ENCODE assay signal across 20 cellular contexts in genomic region chr1:14970799-14971141, GRCh38.
A peak's percentile ranks its signal among the peaks of the same experiment; 100 is the strongest.
DNase-seq lines count a peak whose midpoint lies in the region; ATAC-seq, FAIRE-seq and TF ChIP-seq lines count a peak whose summit lies in the region.
"Had no signal": no experiment of that assay in that cellular context is flagged by ENCODE, and none has a peak within 500 bp of the region (broad histone marks: within the 10 kb centered on the region; RNA-seq: fewer than 3 reads in every experiment).

No MANE protein-coding gene starts in this region.

- peaks cover 6% of the 10 kb centered on the region for H3K27me3 Mint-ChIP-seq in neural progenitor cell (ENCODE audit: insufficient read depth, low read depth)

- H3K4me3 ChIP-seq in HepG2 (replicated peaks in 1 of 3; ENCODE audit: insufficient read depth in 1 of 3, low read depth in 2 of 3, low read length in 3 of 3): no peak overlapping the region
- H3K4me3 ChIP-seq in right lobe of liver: no peak overlapping the region
- H3K4me3 ChIP-seq in fibroblast of lung (replicated peaks in 1 of 4; ENCODE audit: control extremely low read depth in 1 of 4, insufficient read depth in 1 of 4, low read depth in 3 of 4, low read length in 4 of 4): no peak overlapping the region
- no peak overlapping the region for H3K4me3 ChIP-seq in neural progenitor cell
- H3K4me3 ChIP-seq: BLaER1 treated with 17β-estradiol and CSF1 and Interleukin-3, amounts not matched to agents 10 nM and 100 nM; upper lobe of right lung had no signal

- no peak overlapping the region for H3K4me3 Mint-ChIP-seq in neural progenitor cell
- H3K4me3 Mint-ChIP-seq: activated CD4-positive, alpha-beta memory T cell treated with anti-CD3 and anti-CD28 coated beads, Interleukin-2, amount 10 ng/mL, durations not matched to agents 7 days and 5 days; central memory CD8-positive, alpha-beta T cell; H9; WTC11 had no signal

- POLR2A ChIA-PET in HepG2 (lab: Yijun Ruan, JAX): no interaction called here

- TF ChIP-seq POLR2A in HepG2 (IDR thresholded peaks at IDR 0.05; ENCODE audit: insufficient read depth in 1 of 2, low read depth in 2 of 2, low read length in 2 of 2) (no peak), right lobe of liver (IDR thresholded peaks at IDR 0.05) (no peak)

- 90% methylated on average over 5 of the region's 5 CpGs for WGBS in HepG2 (ENCODE audit: low lambda C conversion rate)
- WGBS in right lobe of liver (ENCODE audit: insufficient coverage, low coverage, low lambda C conversion rate, missing lambda C conversion rate): 45% methylated on average over 5 of the region's 5 CpGs

- no peak for FAIRE-seq in HepG2 (lab: Jason Lieb, UNC)
- FAIRE-seq: D721Med had no signal

- TF ChIP-seq CTCF in HepG2 (CRISPR knock-in tag; IDR thresholded peaks at IDR 0.05): no peak
- no peak for TF ChIP-seq CTCF in right lobe of liver (IDR thresholded peaks at IDR 0.05)
- TF ChIP-seq CTCF in fibroblast of lung (conservative IDR thresholded peaks at IDR 0.05 in 1 of 2, IDR thresholded peaks at IDR 0.05 in 1 of 2; ENCODE audit: low read depth in 1 of 2, low read length in 2 of 2): no peak
- TF ChIP-seq CTCF in neural progenitor cell (IDR thresholded peaks at IDR 0.05): no peak

- peak overlapping the region; percentile 14 for H3K27ac ChIP-seq in HepG2 (ENCODE audit: extremely low read length, insufficient read depth, low read length)
- no peak overlapping the region for H3K27ac ChIP-seq in right lobe of liver
- H3K27ac ChIP-seq in fibroblast of lung (ENCODE audit: insufficient read depth, low read length): peak overlapping the region; percentile 39
- H3K27ac ChIP-seq in neural progenitor cell: no peak overlapping the region
- H3K27ac ChIP-seq: BLaER1 treated with 17β-estradiol and CSF1 and Interleukin-3, amounts not matched to agents 10 nM and 100 nM; neutrophil; upper lobe of right lung had no signal

- H3K36me3 Mint-ChIP-seq in neural progenitor cell: peaks cover 8% of the 10 kb centered on the region

- BruUV-seq in HepG2 (replicated peaks; lab: Mats Ljungman, UMichigan): no TSS peak

- H3K9me3 ChIP-seq in HepG2 (ENCODE audit: low read length) (peaks cover 15% of the 10 kb centered on the region), right lobe of liver (no peaks in the 10 kb centered on the region), fibroblast of lung (ENCODE audit: control insufficient read depth, insufficient read depth, low read depth, low read length) (no peaks in the 10 kb centered on the region), neural progenitor cell (ENCODE audit: low read depth) (no peaks in the 10 kb centered on the region)
- H3K9me3 ChIP-seq: neutrophil, upper lobe of right lung had no signal

- no peak for DNase-seq in HepG2 (ENCODE audit: low spot score)
- no peak for DNase-seq in right lobe of liver
- peak in 1 of 2 donors; percentile 15 for DNase-seq in fibroblast of lung (ENCODE audit: low read depth in 2 of 2)
- DNase-seq in neural progenitor cell (ENCODE audit: low spot score): no peak
- no peak for DNase-seq in T1000 (lab: John Stamatoyannopoulos, UW)
- no peak for DNase-seq in stimulated activated naive CD8-positive, alpha-beta T cell treated with anti-CD3 and anti-CD28 coated beads, Interleukin-15, Interleukin-2, amounts not matched to agents 100 U/mL and 50 U/mL, for 24 hours
- DNase-seq: activated T-cell treated with anti-CD3 and anti-CD28 coated beads for 4 hours, NCI-H510A treated with DMSO at 0.1 percent for 48 hours, RPMI8226, upper lobe of right lung had no signal

- peaks cover 41% of the 10 kb centered on the region for H3K4me1 Mint-ChIP-seq in neural progenitor cell

- H3K4me1 ChIP-seq in HepG2 (ENCODE audit: insufficient read depth, low read length) (peaks cover 21% of the 10 kb centered on the region; the same call in 1 of the 2 replicates), right lobe of liver (no peaks in the 10 kb centered on the region), fibroblast of lung (ENCODE audit: control insufficient read depth, extremely low read depth, insufficient read depth, low read length) (peaks cover 22% of the 10 kb centered on the region), neural progenitor cell (peaks cover 10% of the 10 kb centered on the region)

- no peaks in the 10 kb centered on the region for H3F3A ChIP-seq in neural progenitor cell (ENCODE audit: low read depth)

- no peak for ATAC-seq in HepG2
- no peak for ATAC-seq in right lobe of liver
- no peak for ATAC-seq in GM21529 (IDR thresholded peaks at IDR 0.05; ENCODE audit: unreplicated experiment)
- no peak for ATAC-seq in GM18498 (IDR thresholded peaks at IDR 0.05; ENCODE audit: unreplicated experiment)
- ATAC-seq in stimulated activated naive CD8-positive, alpha-beta T cell treated with anti-CD3 and anti-CD28 coated beads, Interleukin-15, Interleukin-2, amounts not matched to agents 100 U/mL and 50 U/mL, for 24 hours: no peak

- no peak for TF ChIP-seq EP300 in HepG2 (IDR thresholded peaks at IDR 0.05; ENCODE audit: low read depth in 2 of 2, low read length in 2 of 2)
- TF ChIP-seq EP300 in HepG2 (CRISPR knock-in tag; IDR thresholded peaks at IDR 0.05; ENCODE audit: borderline replicate concordance): no peak

- TF ChIP-seq RAD21 in HepG2 (CRISPR knock-in tag; IDR thresholded peaks at IDR 0.05): no peak

- H4K20me1 ChIP-seq in HepG2 (ENCODE audit: insufficient read depth, low read length) (no peaks in the 10 kb centered on the region), fibroblast of lung (ENCODE audit: control insufficient read depth, extremely low read depth, insufficient read depth, low read length) (no peaks in the 10 kb centered on the region), neural progenitor cell (ENCODE audit: low read depth) (no peaks in the 10 kb centered on the region)

- H3K27ac Mint-ChIP-seq in neural progenitor cell: peak overlapping the region; percentile 13
- H3K27ac Mint-ChIP-seq: activated CD4-positive, alpha-beta memory T cell treated with anti-CD3 and anti-CD28 coated beads, Interleukin-2, amount 10 ng/mL, durations not matched to agents 7 days and 5 days had no signal

- H3K4me2 ChIP-seq in HepG2 (ENCODE audit: low read depth, low read length) (no peak overlapping the region), fibroblast of lung (ENCODE audit: extremely low read depth, insufficient read depth, low read length) (no peak overlapping the region), neural progenitor cell (no peak overlapping the region)

- H3K27me3 ChIP-seq in HepG2 (ENCODE audit: control insufficient read depth in 1 of 2, insufficient read depth in 2 of 2, low read length in 2 of 2): no peaks in the 10 kb centered on the region
- H3K27me3 ChIP-seq in right lobe of liver: no peaks in the 10 kb centered on the region
- H3K27me3 ChIP-seq in fibroblast of lung (ENCODE audit: control insufficient read depth, insufficient read depth, low read length): no peaks in the 10 kb centered on the region
- no peaks in the 10 kb centered on the region for H3K27me3 ChIP-seq in neural progenitor cell
- H3K27me3 ChIP-seq: neutrophil, stomach, upper lobe of right lung had no signal

- in situ Hi-C loops in HepG2 (cut with HindIII; ENCODE audit: extremely low pct_ligation_motif_present, low pct_unique_long_range_greater_than_20kb): no loop called here

- intact Hi-C loops in HepG2 (cut with micrococcal nuclease; ENCODE audit: unreplicated experiment) (no loop called here), right lobe of liver (cut with DNase I) (no loop called here)

- H3K79me2 ChIP-seq in HepG2 (ENCODE audit: insufficient read depth, low read length): peaks cover 9% of the 10 kb centered on the region
- H3K79me2 ChIP-seq in fibroblast of lung (ENCODE audit: control insufficient read depth, insufficient read depth, low read length): peaks cover 5% of the 10 kb centered on the region
- H3K79me2 ChIP-seq in neural progenitor cell (ENCODE audit: low read depth): no peaks in the 10 kb centered on the region

- peaks cover 9% of the 10 kb centered on the region for H3K9me3 Mint-ChIP-seq in neural progenitor cell
- H3K9me3 Mint-ChIP-seq: activated CD4-positive, alpha-beta memory T cell treated with anti-CD3 and anti-CD28 coated beads, Interleukin-2, amount 10 ng/mL, durations not matched to agents 7 days and 5 days; central memory CD8-positive, alpha-beta T cell had no signal

- H3K36me3 ChIP-seq in HepG2 (replicated peaks in 1 of 2; ENCODE audit: control insufficient read depth in 1 of 2, insufficient read depth in 2 of 2, low read length in 2 of 2): peaks cover 10 to 50% of the 10 kb centered on the region in 2 experiments; a peak in 4 of 5 replicates
- H3K36me3 ChIP-seq in right lobe of liver: no peaks in the 10 kb centered on the region
- H3K36me3 ChIP-seq in fibroblast of lung (ENCODE audit: control insufficient read depth, insufficient read depth, low read length): no peaks in the 10 kb centered on the region
- no peaks in the 10 kb centered on the region for H3K36me3 ChIP-seq in neural progenitor cell
- H3K36me3 ChIP-seq: neutrophil, stomach, upper lobe of right lung had no signal

- H3K9ac ChIP-seq in HepG2 (ENCODE audit: insufficient read depth, low read depth, low read length) (no peak overlapping the region), fibroblast of lung (ENCODE audit: insufficient read depth, low read length) (no peak overlapping the region), neural progenitor cell (no peak overlapping the region)
- H3K9ac ChIP-seq: BLaER1 treated with 17β-estradiol and CSF1 and Interleukin-3, amounts not matched to agents 10 nM and 100 nM had no signal

- no peak overlapping the region for H2AFZ ChIP-seq in HepG2 (ENCODE audit: low read length)
- H2AFZ ChIP-seq in fibroblast of lung (ENCODE audit: low read length): no peak overlapping the region
- H2AFZ ChIP-seq in neural progenitor cell (replicated peaks): no peak overlapping the region

- CTCF ChIA-PET in HepG2 (lab: Yijun Ruan, JAX; ENCODE audit: low intra/inter-chr PET ratio, low total read pairs): no interaction called here

TF ChIP-seq in HepG2, 621 proteins besides CTCF, POLR2A, EP300 and RAD21 (continues in another document):
- TF ChIP-seq IRX3 (CRISPR knock-in tag; IDR thresholded peaks at IDR 0.05; ENCODE audit: borderline replicate concordance, low read depth) (no peak), GMEB1 (CRISPR knock-in tag; IDR thresholded peaks at IDR 0.05; ENCODE audit: borderline replicate concordance) (no peak), CHD4 (IDR thresholded peaks at IDR 0.05; ENCODE audit: borderline replicate concordance, low read length) (peak; percentile 75), GPN1 (CRISPR knock-in tag; IDR thresholded peaks at IDR 0.05; ENCODE audit: borderline replicate concordance) (no peak)

Comparison
In these comparisons a context has a peak if more than half of its experiments do, and no peak if none do; other contexts are left out.
1. H3K27ac ChIP-seq: peak in HepG2 (single experiment) and fibroblast of lung (single experiment); none in right lobe of liver (0 of 3) and neural progenitor cell (single experiment).